ENCODE assay signal across 1 cellular context in genomic region chr16:90083139-90083538, GRCh38.
TF ChIP-seq lines count a peak whose summit lies in the region.

No MANE protein-coding gene starts in this region.

TF ChIP-seq in HepG2, 621 proteins besides CTCF, POLR2A, EP300 and RAD21 (continued from another document):
- TF ChIP-seq, protein P1, sequence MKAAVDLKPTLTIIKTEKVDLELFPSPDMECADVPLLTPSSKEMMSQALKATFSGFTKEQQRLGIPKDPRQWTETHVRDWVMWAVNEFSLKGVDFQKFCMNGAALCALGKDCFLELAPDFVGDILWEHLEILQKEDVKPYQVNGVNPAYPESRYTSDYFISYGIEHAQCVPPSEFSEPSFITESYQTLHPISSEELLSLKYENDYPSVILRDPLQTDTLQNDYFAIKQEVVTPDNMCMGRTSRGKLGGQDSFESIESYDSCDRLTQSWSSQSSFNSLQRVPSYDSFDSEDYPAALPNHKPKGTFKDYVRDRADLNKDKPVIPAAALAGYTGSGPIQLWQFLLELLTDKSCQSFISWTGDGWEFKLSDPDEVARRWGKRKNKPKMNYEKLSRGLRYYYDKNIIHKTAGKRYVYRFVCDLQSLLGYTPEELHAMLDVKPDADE (CRISPR knock-in tag; IDR thresholded peaks at IDR 0.05), result no peak
